ENCODE assay signal across 8 cellular contexts in the genomic region with DNA sequence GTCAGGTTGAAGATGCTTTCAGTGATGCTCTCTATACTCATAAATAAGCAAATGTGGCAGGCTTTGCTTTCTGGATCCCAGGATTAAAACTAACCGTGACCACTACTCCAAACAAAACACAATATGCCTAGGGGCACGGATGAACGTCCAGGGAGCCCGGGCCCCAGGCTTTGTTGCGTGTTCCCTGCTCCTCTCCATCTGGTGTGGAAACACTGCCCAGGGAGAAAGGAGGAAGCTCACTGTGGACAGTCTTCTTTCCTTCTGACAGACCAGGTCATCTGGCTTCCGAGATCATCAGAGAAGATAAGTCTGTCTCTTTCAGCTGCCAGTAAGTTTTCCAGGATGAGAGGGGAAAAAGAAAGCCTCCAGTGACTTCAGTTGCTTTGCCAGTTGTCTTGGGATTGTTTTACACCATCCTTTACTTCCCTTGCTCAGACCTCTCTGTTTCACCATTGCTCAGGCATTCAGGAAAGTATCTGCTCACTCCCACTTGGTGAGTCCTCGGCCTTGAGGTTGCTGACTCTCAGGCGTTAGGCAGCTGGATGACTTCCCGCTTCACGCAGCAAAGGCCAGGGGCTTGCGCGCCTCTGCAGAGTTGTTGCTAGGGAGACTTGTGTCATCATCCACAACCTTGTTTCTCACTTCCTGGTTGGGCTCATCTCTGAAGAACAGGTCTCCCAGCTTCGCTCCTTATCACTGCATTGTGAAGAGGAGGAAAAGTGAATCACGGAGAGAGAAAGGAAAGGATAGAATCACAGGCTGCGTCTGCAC. TPM values are rescaled to one million over a fixed set of nuclear protein-coding genes. Genes with fewer than 3 reads are reported as not detected.
DNase-seq lines count a peak whose midpoint lies in the region; ATAC-seq, FAIRE-seq and TF ChIP-seq lines count a peak whose summit lies in the region.

No MANE protein-coding gene starts in this region.

- intact Hi-C loops in pancreas (cut with DNase I) = loop anchor here in 2 of 3 donors (5.0 kb wide), 1 partner anchor 49 kb away; no protein-coding TSS in a partner anchor

- peak in 3 of 4 donors; percentile 35 to 78 (median 52) for ATAC-seq in pancreas
- no peak for ATAC-seq in HG03139 (IDR thresholded peaks at IDR 0.05; ENCODE audit: unreplicated experiment)
- no peak for ATAC-seq in GM19397 (IDR thresholded peaks at IDR 0.05; ENCODE audit: unreplicated experiment)

- H3K9me3 ChIP-seq in pancreas = no peaks in the 10 kb centered on the region

- TF ChIP-seq CTCF in RWPE1 (conservative IDR thresholded peaks at IDR 0.05; ENCODE audit: low read depth) (no peak), fibroblast of pulmonary artery (IDR thresholded peaks at IDR 0.05; ENCODE audit: low read length, missing control alignments) (no peak), pancreas (IDR thresholded peaks at IDR 0.05) (no peak)

- peak overlapping the region; percentile 46 for H3K27ac ChIP-seq in RWPE1
- H3K27ac ChIP-seq in pancreas = no peak overlapping the region

- WGBS in pancreas, 2 donors = 72 to 73% methylated on average over 15 of the region's 15 CpGs

- no peaks in the 10 kb centered on the region for H3K4me1 ChIP-seq in pancreas

- CTCF ChIA-PET in RWPE1 (lab: Yijun Ruan, JAX) = interaction anchor here (0.6 to 1.4 kb wide), 6 partner anchors 8 to 1498 kb away, joined by 3 to 10 read pairs (median 4); a partner anchor contains a TSS

- no peaks in the 10 kb centered on the region for H3K27me3 ChIP-seq in pancreas

- POLR2A ChIA-PET in RWPE1 (lab: Yijun Ruan, JAX; ENCODE audit: low non-redundant PET) = no interaction called here

- no peak for FAIRE-seq in pancreas (lab: Jason Lieb, UNC)

- H3K4me3 ChIP-seq in fibroblast of pulmonary artery (replicated peaks; ENCODE audit: low read depth, low read length) (no peak overlapping the region), pancreas (no peak overlapping the region)

- DNase-seq in ELR (ENCODE audit: low read depth) (peak; percentile 82), RWPE1 (ENCODE audit: low spot score) (no peak), fibroblast of pulmonary artery (ENCODE audit: low read depth) (peak; percentile 97), pancreas (peak in 1 of 6 donors; percentile 24), DMS79 (lab: John Stamatoyannopoulos, UW) (no peak)
- no peak for DNase-seq in activated CD4-positive, alpha-beta T cell treated with anti-CD3 and anti-CD28 coated beads for 1 hour

- peaks cover 0 to 35% (median 3%) of the 10 kb centered on the region in 3 donors for H3K36me3 ChIP-seq in pancreas

RNA-seq across cellular contexts. Expression of a gene that starts 20.6 kb away (rescaled TPM):
- total RNA-seq in pancreas = 10 to 100 TPM; 13.5 to 40.0 (median 24.2) TPM
- 10 to 100 TPM; 12.7 to 28.3 TPM for polyA plus RNA-seq in pancreas

RNA-seq across cellular contexts. Expression of a gene that starts 52.0 kb away (rescaled TPM):
- 1 to 10 TPM; 4.7 to 9.3 (median 7.6) TPM for total RNA-seq in pancreas
- 10 to 100 TPM; 13.4 to 19.9 TPM for polyA plus RNA-seq in pancreas

Comparison
In these comparisons a context has a peak if more than half of its experiments do, and no peak if none do; other contexts are left out.
1. DNase-seq: peak in ELR (single experiment) and fibroblast of pulmonary artery (single experiment); none in RWPE1 (single experiment), activated CD4-positive, alpha-beta T cell treated with anti-CD3 and anti-CD28 coated beads for 1 hour (single experiment) and DMS79 (single experiment).
2. ATAC-seq: peak in pancreas (3 of 4); none in HG03139 (single experiment) and GM19397 (single experiment).